8 cellular contexts compared by ENCODE assay signal in genomic region chrX:55716937-55717336, GRCh38. TPM values are rescaled to one million over a fixed set of nuclear protein-coding genes. Genes with fewer than 3 reads are reported as not detected.
A peak's percentile ranks its signal among the peaks of the same experiment; 100 is the strongest.
DNase-seq lines count a peak whose midpoint lies in the region; ATAC-seq and TF ChIP-seq lines count a peak whose summit lies in the region.

No MANE protein-coding gene starts in this region.

- peaks cover 6% of the 10 kb centered on the region for H3K36me3 Mint-ChIP-seq in activated T-cell treated with anti-CD3 and anti-CD28 coated beads, Interleukin-2, amount 50 U/mL, for 4 hours (ENCODE audit: insufficient read depth)

- H3K9me3 Mint-ChIP-seq in activated T-cell treated with anti-CD3 and anti-CD28 coated beads, Interleukin-2, amount 50 U/mL, for 4 hours = no peaks in the 10 kb centered on the region

- H3K27me3 ChIP-seq in adipocyte (replicated peaks; ENCODE audit: control insufficient read depth, insufficient read depth, low read length) (peaks cover 4% of the 10 kb centered on the region), right lobe of liver (no peaks in the 10 kb centered on the region), tibial nerve (no peaks in the 10 kb centered on the region)

- intact Hi-C loops in right lobe of liver (cut with DNase I) = no loop called here

- H3K36me3 ChIP-seq in adipocyte (ENCODE audit: control insufficient read depth, insufficient read depth, low read length, severe bottlenecking) (peaks cover 19% of the 10 kb centered on the region), right lobe of liver (no peaks in the 10 kb centered on the region), tibial nerve (peaks cover 0 to 9% (median 0%) of the 10 kb centered on the region in 3 donors)

- H3K9me3 ChIP-seq in adipocyte (ENCODE audit: control insufficient read depth, low read length) = no peaks in the 10 kb centered on the region
- H3K9me3 ChIP-seq in right lobe of liver = no peaks in the 10 kb centered on the region
- no peaks in the 10 kb centered on the region for H3K9me3 ChIP-seq in tibial nerve

- DNase-seq in activated T-cell treated with anti-CD3 and anti-CD28 coated beads, Interleukin-2, amount 50 U/mL, for 4 hours = no peak
- DNase-seq in activated T-cell treated with anti-CD3 and anti-CD28 coated beads for 4 hours (no peak), adipocyte (ENCODE audit: low read depth) (no peak), right lobe of liver (no peak), tibial nerve (ENCODE audit: low spot score in 2 of 2) (no peak), midbrain (lab: John Stamatoyannopoulos, UW) (no peak)

- no peak for TF ChIP-seq POLR2A in right lobe of liver (IDR thresholded peaks at IDR 0.05)
- no peak for TF ChIP-seq POLR2A in tibial nerve (IDR thresholded peaks at IDR 0.05)

- WGBS in right lobe of liver (ENCODE audit: insufficient coverage, low coverage, low lambda C conversion rate, missing lambda C conversion rate) = 51% methylated on average over 3 of the region's 3 CpGs
- WGBS in tibial nerve, 2 donors = 30 to 63% methylated on average over 3 of the region's 3 CpGs

- TF ChIP-seq CTCF in right lobe of liver (IDR thresholded peaks at IDR 0.05) (no peak), tibial nerve (IDR thresholded peaks at IDR 0.05) (no peak)

- peak overlapping the region; percentile 89 for H3K4me3 Mint-ChIP-seq in activated T-cell treated with anti-CD3 and anti-CD28 coated beads, Interleukin-2, amount 50 U/mL, for 4 hours

- H3K9ac ChIP-seq in adipocyte (ENCODE audit: low read length) = peak overlapping the region; percentile 64

- peak overlapping the region in 1 of 3 donors; percentile 24 for H3K27ac ChIP-seq in right lobe of liver
- H3K27ac ChIP-seq in tibial nerve = peak overlapping the region in 3 of 4 donors; percentile 34 to 92 (median 65)

- ATAC-seq in activated T-cell treated with anti-CD3 and anti-CD28 coated beads, Interleukin-2, amount 50 U/mL, for 4 hours = no peak
- no peak for ATAC-seq in right lobe of liver
- no peak for ATAC-seq in HG02981 (IDR thresholded peaks at IDR 0.05; ENCODE audit: unreplicated experiment)
- no peak for ATAC-seq in GM19463 (IDR thresholded peaks at IDR 0.05; ENCODE audit: unreplicated experiment)

- peaks cover 28% of the 10 kb centered on the region for H3K4me1 Mint-ChIP-seq in activated T-cell treated with anti-CD3 and anti-CD28 coated beads, Interleukin-2, amount 50 U/mL, for 4 hours (ENCODE audit: low read depth)

- peaks cover 4% of the 10 kb centered on the region for H3K4me1 ChIP-seq in adipocyte (ENCODE audit: control insufficient read depth, insufficient read depth, low read length)
- H3K4me1 ChIP-seq in right lobe of liver = peaks cover 0 to 6% (median 0%) of the 10 kb centered on the region in 4 donors
- H3K4me1 ChIP-seq in tibial nerve = peaks cover 0 to 21% (median 4%) of the 10 kb centered on the region in 4 donors

- TF ChIP-seq EP300 in tibial nerve (IDR thresholded peaks at IDR 0.05) = no peak

- no peaks in the 10 kb centered on the region for H3K27me3 Mint-ChIP-seq in activated T-cell treated with anti-CD3 and anti-CD28 coated beads, Interleukin-2, amount 50 U/mL, for 4 hours (ENCODE audit: low read depth)

- peak overlapping the region; percentile 88 for H3K4me3 ChIP-seq in adipocyte (ENCODE audit: low read length)
- peak overlapping the region in 2 of 3 donors; percentile 67 to 77 for H3K4me3 ChIP-seq in right lobe of liver
- peak overlapping the region in 3 of 4 donors; percentile 55 to 74 (median 60) for H3K4me3 ChIP-seq in tibial nerve

RNA-seq across cellular contexts. Expression of gene RRAGB, which starts 0.6 kb away (rescaled TPM):
- 1 to 10 TPM; 4.4 to 8.3 (median 5.2) TPM for total RNA-seq in activated T-cell treated with anti-CD3 and anti-CD28 coated beads, Interleukin-2, amount 50 U/mL, for 4 hours
- 1 to 10 TPM; 4.2 to 6.1 (median 4.8) TPM for total RNA-seq in right lobe of liver
- 10 to 100 TPM; 24.3 to 54.6 (median 37.1) TPM for total RNA-seq in tibial nerve
